In the genomic region with DNA sequence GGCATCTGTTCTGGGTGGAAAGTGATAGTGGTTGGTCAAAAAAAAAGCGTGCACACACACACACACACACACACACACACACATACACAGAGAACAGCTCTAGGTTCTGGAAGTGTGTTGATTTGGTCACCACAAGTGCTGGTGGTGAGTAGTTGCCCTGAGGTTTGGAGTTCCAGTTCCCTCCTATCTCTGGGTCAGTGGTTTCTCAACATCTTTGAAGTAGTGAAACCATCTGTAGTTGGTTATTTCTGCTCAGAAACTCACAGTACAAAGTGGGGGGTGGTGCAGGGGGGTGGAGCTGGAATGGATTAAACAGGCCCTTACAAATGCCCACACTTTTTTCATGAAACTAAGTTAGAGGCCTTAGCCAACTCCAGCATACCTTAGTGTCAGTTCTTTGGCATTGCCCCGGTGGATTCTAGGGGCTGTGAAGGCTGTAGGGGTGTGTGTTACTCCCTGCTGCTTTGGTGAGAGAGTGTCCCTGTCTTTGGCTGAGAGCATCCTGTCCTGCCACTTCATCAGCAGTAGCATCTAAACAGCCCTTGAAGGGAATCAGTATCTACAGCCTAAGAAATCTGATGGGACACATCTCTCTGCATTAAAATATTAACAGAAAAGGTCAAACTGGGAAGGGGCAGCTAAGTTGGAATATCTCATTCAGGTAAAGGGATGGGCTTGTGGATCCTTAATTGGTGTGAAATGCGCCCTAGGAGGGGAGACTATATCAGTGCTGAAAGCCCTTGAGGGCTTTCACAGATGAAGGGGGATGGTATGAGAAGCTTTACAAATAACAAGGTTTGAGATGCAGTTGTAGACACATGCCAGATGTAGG, we compare ENCODE assay signal across 9 cellular contexts. TPM values are rescaled to one million over a fixed set of nuclear protein-coding genes. Genes with fewer than 3 reads are reported as not detected.
DNase-seq lines count a peak whose midpoint lies in the region; ATAC-seq and TF ChIP-seq lines count a peak whose summit lies in the region.
"Had no signal": no experiment of that assay in that cellular context is flagged by ENCODE, and none has a peak within 500 bp of the region (broad histone marks: within the 10 kb centered on the region; RNA-seq: fewer than 3 reads in every experiment).

No MANE protein-coding gene starts in this region.

- 42 to 50% methylated on average over 2 of the region's 3 CpGs for WGBS in gastroesophageal sphincter (ENCODE audit: low coverage in 1 of 2), 2 donors
- 48 to 61% methylated on average over 3 of the region's 3 CpGs for WGBS in upper lobe of left lung, 2 donors

- H3K9me3 ChIP-seq in gastroesophageal sphincter (no peaks in the 10 kb centered on the region), upper lobe of left lung (no peaks in the 10 kb centered on the region), HAP-1 (0 out of 2 replicates have a peak, but pooled peaks cover 2% of the 10 kb centered on the region)
- H3K9me3 ChIP-seq: heart right ventricle had no signal

- CTCF ChIA-PET in T-cell (lab: Charles Lee) = interaction anchor here in 1 of 2 donors (1.1 kb wide), 1 partner anchor 35 kb away, joined by 3 read pairs; no protein-coding TSS in a partner anchor

- no peak for TF ChIP-seq EP300 in gastroesophageal sphincter (IDR thresholded peaks at IDR 0.05)
- no peak for TF ChIP-seq EP300 in upper lobe of left lung (IDR thresholded peaks at IDR 0.05)

- H3K27ac Mint-ChIP-seq in T-cell = peak overlapping the region; percentile 53 to 72

- DNase-seq in AG10803 (ENCODE audit: low read depth) = peak; percentile 97
- DNase-seq in T-cell = peak in 1 of 34 experiments; percentile 23
- DNase-seq in upper lobe of left lung = peak in 1 of 2 donors; percentile 64
- no peak for DNase-seq in HAP-1 (ENCODE audit: low spot score in 2 of 2)
- DNase-seq in cortex of kidney (lab: John Stamatoyannopoulos, UW) = no peak
- DNase-seq: heart right ventricle had no signal

- TF ChIP-seq CTCF in AG10803 (conservative IDR thresholded peaks at IDR 0.05; ENCODE audit: low read length) (no peak), gastroesophageal sphincter (IDR thresholded peaks at IDR 0.05) (no peak), upper lobe of left lung (IDR thresholded peaks at IDR 0.05) (no peak)

- H3K27me3 ChIP-seq in gastroesophageal sphincter = no peaks in the 10 kb centered on the region
- H3K27me3 ChIP-seq in upper lobe of left lung = no peaks in the 10 kb centered on the region
- no peaks in the 10 kb centered on the region for H3K27me3 ChIP-seq in HAP-1 (ENCODE audit: low read depth)
- H3K27me3 ChIP-seq: heart right ventricle had no signal

- H3K27ac ChIP-seq in gastroesophageal sphincter (peak overlapping the region in 1 of 4 donors; percentile 24), upper lobe of left lung (peak overlapping the region; percentile 11 to 33 (median 31))

- H3K36me3 ChIP-seq in gastroesophageal sphincter (no peaks in the 10 kb centered on the region), upper lobe of left lung (no peaks in the 10 kb centered on the region), HAP-1 (replicated peaks) (peaks cover 11% of the 10 kb centered on the region)

- H3K4me3 ChIP-seq in AG10803 (ENCODE audit: low read length) (no peak overlapping the region), gastroesophageal sphincter (no peak overlapping the region), upper lobe of left lung (no peak overlapping the region), HAP-1 (no peak overlapping the region)
- H3K4me3 ChIP-seq: heart right ventricle had no signal

- POLR2A ChIA-PET in T-cell (lab: Charles Lee) = no interaction called here

- peak overlapping the region; percentile 3 to 76 (median 25) for H3K4me3 Mint-ChIP-seq in T-cell

- peaks cover 85 to 99% (median 97%) of the 10 kb centered on the region in 3 donors for H3K4me1 Mint-ChIP-seq in T-cell

- peaks cover 11% of the 10 kb centered on the region for H3K36me3 Mint-ChIP-seq in T-cell

- TF ChIP-seq POLR2A in gastroesophageal sphincter (IDR thresholded peaks at IDR 0.05) = no peak
- TF ChIP-seq POLR2A in upper lobe of left lung (IDR thresholded peaks at IDR 0.05) = no peak

- H3K9me3 Mint-ChIP-seq in T-cell = no peaks in the 10 kb centered on the region

- peak; percentile 38 for ATAC-seq in GM18873 (IDR thresholded peaks at IDR 0.05; ENCODE audit: low FRiP score, unreplicated experiment)
- peak; percentile 33 for ATAC-seq in HG03045 (IDR thresholded peaks at IDR 0.05; ENCODE audit: unreplicated experiment)
- no peak for ATAC-seq in T-cell (replicated peaks in 1 of 4)
- ATAC-seq in gastroesophageal sphincter = peak; percentile 50
- ATAC-seq in upper lobe of left lung (ENCODE audit: low FRiP score in 2 of 2) = peak in 1 of 2 donors; percentile 61

- in situ Hi-C loops in HAP-1 (cut with MboI; ENCODE audit: low sequenced_read_pairs) = no loop called here

- no peaks in the 10 kb centered on the region for H3K27me3 Mint-ChIP-seq in T-cell

- H3K4me1 ChIP-seq in gastroesophageal sphincter (peaks cover 0 to 97% (median 60%) of the 10 kb centered on the region in 3 donors), upper lobe of left lung (peaks cover 57 to 89% (median 77%) of the 10 kb centered on the region in 4 donors), HAP-1 (peaks cover 13% of the 10 kb centered on the region)

RNA-seq across cellular contexts. Expression of a gene that starts 20.6 kb away (rescaled TPM):
- 100 to 1,000 TPM in 3 of 5 donors, 10 to 100 TPM in 2; 55.4 to 159 (median 110) TPM for total RNA-seq in T-cell
- total RNA-seq in gastroesophageal sphincter = 10 to 100 TPM; 19.8 to 30.6 (median 25.9) TPM
- 10 to 100 TPM; 31.7 to 44.5 (median 36.3) TPM for total RNA-seq in upper lobe of left lung

Comparison
In these comparisons a context has a peak if more than half of its experiments do, and no peak if none do; other contexts are left out.
1. ATAC-seq: peak in GM18873 (single experiment), HG03045 (single experiment) and gastroesophageal sphincter (single experiment); none in T-cell (0 of 4).